In genomic region chr1:59249738-59250137, GRCh38 we compare ENCODE assay signal across 28 cellular contexts. TPM values are rescaled to one million over a fixed set of nuclear protein-coding genes. Genes with fewer than 3 reads are reported as not detected.
DNase-seq lines count a peak whose midpoint lies in the region; ATAC-seq and TF ChIP-seq lines count a peak whose summit lies in the region.
"Had no signal": no experiment of that assay in that cellular context is flagged by ENCODE, and none has a peak within 500 bp of the region (broad histone marks: within the 10 kb centered on the region; RNA-seq: fewer than 3 reads in every experiment).

No MANE protein-coding gene starts in this region.

- no peak for TF ChIP-seq POLR2A in uterus (IDR thresholded peaks at IDR 0.05)

- no peaks in the 10 kb centered on the region for H3F3A ChIP-seq in GM23248 (ENCODE audit: insufficient read depth)

- no peak overlapping the region for H2BK5ac ChIP-seq in neuronal stem cell (ENCODE audit: low read length)

- TF ChIP-seq CTCF in heart right ventricle (IDR thresholded peaks at IDR 0.05) (no peak), uterus (IDR thresholded peaks at IDR 0.05) (no peak)

- no peaks in the 10 kb centered on the region for H4K20me1 ChIP-seq in GM23248 (ENCODE audit: insufficient read depth)
- H4K20me1 ChIP-seq: BLaER1 treated with 17β-estradiol and CSF1 and Interleukin-3, amounts not matched to agents 10 nM and 100 nM had no signal

- H2BK15ac ChIP-seq in neuronal stem cell (ENCODE audit: low read length), result no peak overlapping the region

- H3K36me3 ChIP-seq in heart right ventricle (no peaks in the 10 kb centered on the region), neuronal stem cell (replicated peaks in 1 of 2; ENCODE audit: control insufficient read depth in 2 of 2, insufficient read depth in 2 of 2, low read length in 2 of 2) (no peaks in the 10 kb centered on the region), uterus (no peaks in the 10 kb centered on the region), GM23248 (ENCODE audit: low read depth) (no peaks in the 10 kb centered on the region)
- H3K36me3 ChIP-seq: BLaER1 treated with 17β-estradiol and CSF1 and Interleukin-3, amounts not matched to agents 10 nM and 100 nM; esophagus squamous epithelium; MG63; pancreas; sigmoid colon; SJSA1 had no signal

- peaks cover 0 to 19% (median 10%) of the 10 kb centered on the region in 11 donors for H3K9me3 ChIP-seq in heart right ventricle
- H3K9me3 ChIP-seq in neuronal stem cell (replicated peaks in 1 of 2; ENCODE audit: control insufficient read depth in 2 of 2, insufficient read depth in 1 of 2, low read depth in 1 of 2, low read length in 2 of 2), result peaks cover 1 to 10% of the 10 kb centered on the region in 2 donors
- H3K9me3 ChIP-seq in uterus, result peaks cover 0 to 5% of the 10 kb centered on the region in 2 donors
- no peaks in the 10 kb centered on the region for H3K9me3 ChIP-seq in GM23248 (ENCODE audit: low read depth)
- H3K9me3 ChIP-seq: esophagus squamous epithelium, MG63, pancreas had no signal

- H3K79me1 ChIP-seq in neuronal stem cell (ENCODE audit: low read depth, low read length), result no peaks in the 10 kb centered on the region

- no peak overlapping the region for H3K14ac ChIP-seq in neuronal stem cell (ENCODE audit: low read length)

- H3K79me2 ChIP-seq in GM23248 (ENCODE audit: insufficient read depth), result no peaks in the 10 kb centered on the region

- no peak overlapping the region for H3K18ac ChIP-seq in neuronal stem cell (ENCODE audit: low read length)

- H4K8ac ChIP-seq in neuronal stem cell (ENCODE audit: low read depth, low read length), result no peak overlapping the region

- no peak overlapping the region for H3K4me2 ChIP-seq in neuronal stem cell (ENCODE audit: insufficient read depth, low read length, poor library complexity, severe bottlenecking)
- no peak overlapping the region for H3K4me2 ChIP-seq in GM23248 (ENCODE audit: unreplicated experiment)
- H3K4me2 ChIP-seq: BLaER1 treated with 17β-estradiol and CSF1 and Interleukin-3, amounts not matched to agents 10 nM and 100 nM had no signal

- H3K27ac ChIP-seq in heart right ventricle (peak overlapping the region in 3 of 10 donors; percentile 25 to 44 (median 26)), neuronal stem cell (replicated peaks; ENCODE audit: low read length) (no peak overlapping the region), uterus (peak overlapping the region; percentile 58 to 62), GM23248 (no peak overlapping the region)
- H3K27ac ChIP-seq: BLaER1 treated with 17β-estradiol and CSF1 and Interleukin-3, amounts not matched to agents 10 nM and 100 nM; pancreas; SJSA1 had no signal

- DNase-seq in cerebellum (ENCODE audit: low spot score) (peak; percentile 5), heart right ventricle (no peak), neuronal stem cell (ENCODE audit: low spot score) (no peak), uterus (no peak), HPDE6-E6E7 (ENCODE audit: extremely low spot score) (no peak), NK-92 (lab: John Stamatoyannopoulos, UW; ENCODE audit: unreplicated experiment) (no peak), GM23248 (no peak)
- DNase-seq: activated CD4-positive, alpha-beta T cell treated with anti-CD3 and anti-CD28 coated beads, Interleukin-2, amount 50 U/mL, for 4 hours; activated CD4-positive, CD25-positive, alpha-beta regulatory T cell; activated naive CD4-positive, alpha-beta T cell treated with anti-CD3 and anti-CD28 coated beads for 36 hours; COR-L47; cortex of kidney; DMS53; esophagus squamous epithelium; islet precursor cell; KBM-7; MG63; NCI-H2081 treated with DMSO at 0.1 percent for 48 hours; NCI-H345; NCI-H748 treated with DMSO at 0.1 percent for 48 hours; pancreas; sigmoid colon; stimulated activated naive CD4-positive, alpha-beta T cell; T-helper 1 cell had no signal

- no peaks in the 10 kb centered on the region for H3K9me2 ChIP-seq in GM23248 (ENCODE audit: insufficient read depth)

- no peaks in the 10 kb centered on the region for H3K4me1 ChIP-seq in heart right ventricle
- peaks cover 0 to 11% of the 10 kb centered on the region in 2 donors for H3K4me1 ChIP-seq in neuronal stem cell (ENCODE audit: control insufficient read depth in 2 of 2, insufficient read depth in 1 of 2, low read depth in 1 of 2, low read length in 2 of 2)
- no peaks in the 10 kb centered on the region for H3K4me1 ChIP-seq in uterus
- no peaks in the 10 kb centered on the region for H3K4me1 ChIP-seq in GM23248 (ENCODE audit: insufficient read depth)
- H3K4me1 ChIP-seq: BLaER1 treated with 17β-estradiol and CSF1 and Interleukin-3, amounts not matched to agents 10 nM and 100 nM; pancreas; sigmoid colon; SJSA1 had no signal

- no peak overlapping the region for H3K9ac ChIP-seq in neuronal stem cell (ENCODE audit: low read depth, low read length, poor library complexity)
- H3K9ac ChIP-seq in GM23248, result no peak overlapping the region
- H3K9ac ChIP-seq: BLaER1 treated with 17β-estradiol and CSF1 and Interleukin-3, amounts not matched to agents 10 nM and 100 nM had no signal

- no peak overlapping the region for H3K23ac ChIP-seq in neuronal stem cell (ENCODE audit: low read depth, low read length, poor library complexity)

- no peak overlapping the region for H2AK5ac ChIP-seq in neuronal stem cell (ENCODE audit: low read depth, low read length)

- H4K91ac ChIP-seq in neuronal stem cell (ENCODE audit: low read depth, low read length, poor library complexity), result no peak overlapping the region

- ATAC-seq in heart right ventricle, result peak in 7 of 8 donors; percentile 55 to 85 (median 76)
- ATAC-seq: HCT116; natural killer cell treated with Interleukin-12 subunit alpha and Interleukin-12 subunit beta and Interleukin-15 and Interleukin-18, amount 100 ng/mL, for 72 hours; pancreas had no signal

- in situ Hi-C loops in GM23248 (cut with MboI), result no loop called here

- H2BK120ac ChIP-seq in neuronal stem cell (ENCODE audit: low read depth, low read length), result no peak overlapping the region

- H2BK12ac ChIP-seq in neuronal stem cell (ENCODE audit: low read length), result no peak overlapping the region

- 67 to 72% methylated on average over 2 of the region's 2 CpGs for WGBS in heart right ventricle, 2 donors
- no CpG with 5 or more reads among the region's 2 CpGs for WGBS in neuronal stem cell (ENCODE audit: extremely low coverage in 2 of 2, insufficient read length in 2 of 2, insufficient replicate concordance in 1 of 2), 2 donors
- WGBS in GM23248 (ENCODE audit: low coverage in 1 of 2, low lambda C conversion rate in 2 of 2, missing lambda C conversion rate in 2 of 2), 2 experiments, result 42 to 46% methylated on average over 2 of the region's 2 CpGs

- intact Hi-C loops in heart right ventricle (cut with DNase I), result no loop called here
- intact Hi-C loops in uterus (cut with DNase I; ENCODE audit: low total_unique reads), result no loop called here

- H3K27me3 ChIP-seq in heart right ventricle, result no peaks in the 10 kb centered on the region
- no peaks in the 10 kb centered on the region for H3K27me3 ChIP-seq in neuronal stem cell (ENCODE audit: control insufficient read depth in 3 of 3, insufficient read depth in 3 of 3, low read depth in 1 of 3, low read length in 3 of 3)
- no peaks in the 10 kb centered on the region for H3K27me3 ChIP-seq in uterus
- H3K27me3 ChIP-seq in GM23248 (replicated peaks; ENCODE audit: insufficient read depth), result no peaks in the 10 kb centered on the region
- H3K27me3 ChIP-seq: BLaER1 treated with 17β-estradiol and CSF1 and Interleukin-3, amounts not matched to agents 10 nM and 100 nM; esophagus squamous epithelium; MG63; pancreas; sigmoid colon; SJSA1 had no signal

- peak overlapping the region; percentile 37 for H2AFZ ChIP-seq in neuronal stem cell (ENCODE audit: low read length)
- no peak overlapping the region for H2AFZ ChIP-seq in GM23248

- no peak overlapping the region for H3K4ac ChIP-seq in neuronal stem cell (ENCODE audit: low read length)

- H3K4me3 ChIP-seq in heart right ventricle (no peak overlapping the region), neuronal stem cell (ENCODE audit: low read length in 2 of 2) (no peak overlapping the region), uterus (no peak overlapping the region), GM23248 (no peak overlapping the region)
- H3K4me3 ChIP-seq: BLaER1 treated with 17β-estradiol and CSF1 and Interleukin-3, amounts not matched to agents 10 nM and 100 nM; esophagus squamous epithelium; MG63; pancreas; sigmoid colon; SJSA1 had no signal

RNA-seq across cellular contexts. Expression of gene FGGY, which starts 47.2 kb away (rescaled TPM):
- total RNA-seq in cerebellum (15.4 TPM), heart right ventricle (10 to 100 TPM; 26.3 to 51.8 (median 36.6) TPM), uterus (100 to 1,000 TPM in 1 of 4 donors, 10 to 100 TPM in 3; 20.6 to 138 (median 32.8) TPM)
- polyA plus RNA-seq in heart right ventricle (1 to 10 TPM; 3.1 to 9.5 TPM), GM23248 (2016; fragmentation: Nextera tagmentation; extraction: Ambion mirVana) (12.8 and 16.4 TPM in 2 replicates)
- polyA plus RNA-seq in neuronal stem cell (2013, experiment 1 of 2), result 8.3 TPM
- 7.5 TPM for polyA plus RNA-seq in neuronal stem cell (2013, experiment 2 of 2)
- 11.4 and 16.9 TPM in 2 replicates for total RNA-seq in GM23248 (2014; rRNA removed; shearing (Covaris generic))

Comparison
In these comparisons a context has a peak if more than half of its experiments do, and no peak if none do; other contexts are left out.
1. H3K27ac ChIP-seq: peak in uterus (2 of 2); none in neuronal stem cell (single experiment) and GM23248 (single experiment).